Comparison of ENCODE assay signal across 8 cellular contexts in the genomic region with DNA sequence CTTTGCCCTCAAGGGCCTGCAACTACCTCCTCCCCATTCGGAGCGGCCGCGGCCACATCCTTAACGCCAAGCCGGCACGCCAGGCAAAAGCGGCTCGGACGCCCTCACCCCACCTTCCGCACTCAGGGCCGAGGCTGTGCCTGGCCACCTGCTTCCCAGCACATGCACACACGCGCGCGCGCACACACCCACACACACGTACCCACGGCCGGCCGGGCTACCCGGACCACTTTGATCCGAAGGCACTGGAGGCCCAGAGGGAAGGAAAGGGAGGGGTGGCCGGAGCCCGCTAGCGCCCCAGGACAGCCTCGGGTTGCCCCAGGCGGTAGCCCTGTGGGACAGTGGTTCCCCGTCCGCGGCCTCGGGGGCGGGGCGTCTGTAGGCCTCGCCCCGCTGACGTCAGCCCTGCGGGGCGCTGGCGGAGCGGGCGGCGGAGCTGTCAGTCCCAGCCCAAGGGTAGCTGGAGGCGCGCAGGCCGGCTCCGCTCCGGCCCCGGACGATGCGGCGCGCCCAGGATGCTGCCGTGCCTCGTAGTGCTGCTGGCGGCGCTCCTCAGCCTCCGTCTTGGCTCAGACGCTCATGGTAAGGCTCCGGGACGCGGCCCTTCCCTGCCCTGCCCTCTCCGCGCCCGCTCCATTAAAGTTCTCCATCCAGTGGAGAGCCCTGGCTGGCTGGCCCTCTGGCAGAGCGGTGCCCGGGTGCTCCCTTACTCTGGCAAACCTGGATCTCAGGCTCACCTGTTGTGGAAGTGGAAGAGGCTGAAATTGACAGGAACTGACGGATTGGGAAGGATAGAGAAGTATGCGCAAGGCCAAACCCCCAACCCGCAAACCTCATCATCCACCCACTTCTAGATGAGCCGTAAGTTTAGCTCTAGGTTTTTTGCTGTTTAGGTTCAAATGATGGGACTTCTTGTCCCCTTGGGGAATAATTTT. TPM values are rescaled to one million over a fixed set of nuclear protein-coding genes. Genes with fewer than 3 reads are reported as not detected.
A peak's percentile ranks its signal among the peaks of the same experiment; 100 is the strongest.
DNase-seq lines count a peak whose midpoint lies in the region; ATAC-seq and TF ChIP-seq lines count a peak whose summit lies in the region.

A gene (plus strand): TSS at position 442 of the 935 bp plus-strand sequence. CDS start 74 bp downstream, at position 516.

- no peak for TF ChIP-seq CTCF in mesothelial cell of epicardium (IDR thresholded peaks at IDR 0.05; ENCODE audit: unreplicated experiment)

- H3K9me3 Mint-ChIP-seq in activated CD4-positive, alpha-beta memory T cell treated with anti-CD3 and anti-CD28 coated beads, Interleukin-2, amount 10 ng/mL, durations not matched to agents 7 days and 5 days: no peaks in the 10 kb centered on the region
- H3K9me3 Mint-ChIP-seq in effector memory CD8-positive, alpha-beta T cell: no peaks in the 10 kb centered on the region
- no peaks in the 10 kb centered on the region for H3K9me3 Mint-ChIP-seq in mesothelial cell of epicardium

- peak; percentile 89 for ATAC-seq in HG02852 (IDR thresholded peaks at IDR 0.05; ENCODE audit: unreplicated experiment)
- ATAC-seq in effector memory CD8-positive, alpha-beta T cell (replicated peaks): peak; percentile 83

- CTCF ChIA-PET in activated CD4-positive, alpha-beta memory T cell treated with anti-CD3 and anti-CD28 coated beads, Interleukin-2, amount 10 ng/mL, durations not matched to agents 7 days and 5 days (lab: Charles Lee): interaction anchor here (1.0 to 9.2 kb wide), 12 partner anchors 8 to 170 kb away, joined by 3 to 170 read pairs (median 6); no protein-coding TSS in a partner anchor

- no peaks in the 10 kb centered on the region for H3K27me3 Mint-ChIP-seq in activated CD4-positive, alpha-beta memory T cell treated with anti-CD3 and anti-CD28 coated beads, Interleukin-2, amount 10 ng/mL, durations not matched to agents 7 days and 5 days
- no peaks in the 10 kb centered on the region for H3K27me3 Mint-ChIP-seq in effector memory CD8-positive, alpha-beta T cell
- H3K27me3 Mint-ChIP-seq in mesothelial cell of epicardium (ENCODE audit: low read depth): peaks cover 82% of the 10 kb centered on the region

- DNase-seq in NK-92 treated with Interleukin-12 subunit alpha and Interleukin-12 subunit beta, amount 100 ng/mL, for 24 hours (lab: John Stamatoyannopoulos, UW): peak; percentile 87
- DNase-seq in NK-92 (lab: John Stamatoyannopoulos, UW; ENCODE audit: unreplicated experiment) (no peak), NCI-H2171 (lab: John Stamatoyannopoulos, UW) (peak; percentile 32), mesothelial cell of epicardium (ENCODE audit: low spot score in 2 of 2, unreplicated experiment in 2 of 2) (peak; percentile 68 to 80)
- DNase-seq in activated CD4-positive, alpha-beta memory T cell treated with anti-CD3 and anti-CD28 coated beads, Interleukin-2, amount 10 ng/mL, durations not matched to agents 7 days and 5 days: peak; percentile 90
- peak; percentile 76 to 85 (median 81) for DNase-seq in effector memory CD8-positive, alpha-beta T cell
- DNase-seq in stimulated activated CD8-positive, alpha-beta memory T cell treated with anti-CD3 and anti-CD28 coated beads, Interleukin-15, amount 100 ng/mL, for 4 hours (ENCODE audit: low read depth in 2 of 2): peak; percentile 63 to 73

- peak within 1 kb of the TSS; percentile 85 for H3K27ac Mint-ChIP-seq in activated CD4-positive, alpha-beta memory T cell treated with anti-CD3 and anti-CD28 coated beads, Interleukin-2, amount 10 ng/mL, durations not matched to agents 7 days and 5 days
- H3K27ac Mint-ChIP-seq in effector memory CD8-positive, alpha-beta T cell: peak within 1 kb of the TSS; percentile 96 to 97
- H3K27ac Mint-ChIP-seq in mesothelial cell of epicardium: peak within 1 kb of the TSS; percentile 22

- H3K4me1 Mint-ChIP-seq in activated CD4-positive, alpha-beta memory T cell treated with anti-CD3 and anti-CD28 coated beads, Interleukin-2, amount 10 ng/mL, durations not matched to agents 7 days and 5 days: peaks cover 61% of the 10 kb centered on the region
- peaks cover 61 to 65% of the 10 kb centered on the region in 2 donors for H3K4me1 Mint-ChIP-seq in effector memory CD8-positive, alpha-beta T cell (ENCODE audit: low read depth in 2 of 2)
- H3K4me1 Mint-ChIP-seq in mesothelial cell of epicardium: peaks cover 6% of the 10 kb centered on the region

- POLR2A ChIA-PET in activated CD4-positive, alpha-beta memory T cell treated with anti-CD3 and anti-CD28 coated beads, Interleukin-2, amount 10 ng/mL, durations not matched to agents 7 days and 5 days (lab: Charles Lee): interaction anchor here (0.6 to 31.5 kb wide), 21 partner anchors 10 to 754 kb away, joined by 3 to 1195 read pairs (median 6); a partner anchor contains a TSS

- peak within 1 kb of the TSS; percentile 89 for H3K4me3 Mint-ChIP-seq in activated CD4-positive, alpha-beta memory T cell treated with anti-CD3 and anti-CD28 coated beads, Interleukin-2, amount 10 ng/mL, durations not matched to agents 7 days and 5 days
- peak within 1 kb of the TSS; percentile 91 to 99 for H3K4me3 Mint-ChIP-seq in effector memory CD8-positive, alpha-beta T cell
- H3K4me3 Mint-ChIP-seq in mesothelial cell of epicardium: peak within 1 kb of the TSS; percentile 72

- H3K36me3 Mint-ChIP-seq in activated CD4-positive, alpha-beta memory T cell treated with anti-CD3 and anti-CD28 coated beads, Interleukin-2, amount 10 ng/mL, durations not matched to agents 7 days and 5 days (ENCODE audit: low read depth): peaks cover 71% of the 10 kb centered on the region
- peaks cover 66% of the 10 kb centered on the region for H3K36me3 Mint-ChIP-seq in effector memory CD8-positive, alpha-beta T cell (ENCODE audit: insufficient read depth)
- H3K36me3 Mint-ChIP-seq in mesothelial cell of epicardium: no peaks in the 10 kb centered on the region

RNA-seq across cellular contexts. Expression of the gene that starts here (rescaled TPM):
- 100 to 1,000 TPM; 286 to 291 TPM for total RNA-seq in activated CD4-positive, alpha-beta memory T cell treated with anti-CD3 and anti-CD28 coated beads, Interleukin-2, amount 10 ng/mL, durations not matched to agents 7 days and 5 days
- 0.38 to 0.78 TPM (median 0.42 TPM) in 3 replicates for total RNA-seq in mesothelial cell of epicardium

Comparison
In these comparisons a context has a peak if more than half of its experiments do, and no peak if none do; other contexts are left out.
1. RNA of the gene that starts here (total RNA-seq): 286 to 291 TPM in activated CD4-positive, alpha-beta memory T cell treated with anti-CD3 and anti-CD28 coated beads, Interleukin-2, amount 10 ng/mL, durations not matched to agents 7 days and 5 days; 0.38 to 0.78 TPM in mesothelial cell of epicardium; every median in the first group is over 100 times any median in the second.
2. Peak in DNase-seq in mesothelial cell of epicardium; RNA of the gene not detected or under 1 TPM.
3. H3K27ac Mint-ChIP-seq: peak in every context shown above with its lines; median percentile 96 in effector memory CD8-positive, alpha-beta T cell; 85 in activated CD4-positive, alpha-beta memory T cell treated with anti-CD3 and anti-CD28 coated beads, Interleukin-2, amount 10 ng/mL, durations not matched to agents 7 days and 5 days; 22 in mesothelial cell of epicardium.
4. Peak in every context shown above with its lines, with median percentiles within 50 percentile points of each other: H3K4me3 Mint-ChIP-seq.